Comparison of ENCODE assay signal across 22 cellular contexts in the genomic region with DNA sequence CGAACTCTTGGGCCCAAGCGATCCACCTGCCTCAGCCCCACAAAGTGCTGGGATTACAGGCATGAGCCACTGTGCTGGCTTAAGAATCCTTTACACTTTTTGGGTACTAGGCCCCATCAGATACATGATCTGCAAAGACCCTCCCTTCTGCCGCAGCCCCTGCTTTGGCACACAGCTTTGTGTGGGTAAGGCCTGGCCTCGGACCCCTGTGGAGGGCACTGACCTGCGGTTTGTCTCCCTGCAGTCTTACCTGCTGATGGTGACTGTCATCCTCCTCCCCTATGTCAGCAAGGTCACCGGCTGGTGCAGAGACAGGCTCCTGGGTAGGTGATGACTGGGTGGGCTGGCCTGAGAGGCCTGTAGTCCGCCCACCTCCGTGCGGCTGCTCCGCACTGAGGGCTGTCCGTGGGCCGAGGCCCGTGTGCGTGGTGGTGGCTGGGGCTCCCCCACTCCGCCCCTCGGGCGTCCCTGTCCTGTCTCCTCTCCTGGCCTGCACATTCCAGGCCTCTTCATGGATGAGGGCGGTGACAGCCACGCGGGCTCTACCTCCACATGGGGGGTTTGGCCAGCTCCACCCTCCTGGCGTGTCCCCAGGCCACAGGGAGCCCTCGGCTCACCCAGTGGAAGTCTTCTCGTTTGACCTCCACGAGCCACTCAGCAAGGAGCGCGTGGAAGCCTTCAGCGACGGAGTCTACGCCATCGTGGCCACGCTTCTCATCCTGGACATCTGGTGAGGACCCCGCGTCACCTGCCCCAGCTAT. TPM values are rescaled to one million over a fixed set of nuclear protein-coding genes. Genes with fewer than 3 reads are reported as not detected.
A peak's percentile ranks its signal among the peaks of the same experiment; 100 is the strongest.
DNase-seq lines count a peak whose midpoint lies in the region; ATAC-seq and TF ChIP-seq lines count a peak whose summit lies in the region.
"Had no signal": no experiment of that assay in that cellular context is flagged by ENCODE, and none has a peak within 500 bp of the region (broad histone marks: within the 10 kb centered on the region; RNA-seq: fewer than 3 reads in every experiment).

No MANE protein-coding gene starts in this region.

- no peaks in the 10 kb centered on the region for H3K9me3 Mint-ChIP-seq in effector memory CD8-positive, alpha-beta T cell
- H3K9me3 Mint-ChIP-seq: CD8-positive, alpha-beta T cell; GM23338 had no signal

- ATAC-seq in SK-N-SH treated with all-trans-retinoic acid at 6 μM for 48 hours: no peak
- ATAC-seq in effector memory CD8-positive, alpha-beta T cell (replicated peaks): no peak
- ATAC-seq in sciatic nerve: no peak
- ATAC-seq in GM19467 (IDR thresholded peaks at IDR 0.05; ENCODE audit: unreplicated experiment): no peak
- ATAC-seq: CD8-positive, alpha-beta T cell; GM23338 had no signal

- H3K27me3 Mint-ChIP-seq in effector memory CD8-positive, alpha-beta T cell: no peaks in the 10 kb centered on the region

- H3K79me2 ChIP-seq in SK-N-SH (ENCODE audit: insufficient read depth): no peaks in the 10 kb centered on the region

- no peaks in the 10 kb centered on the region for H3K27me3 ChIP-seq in SK-N-SH (ENCODE audit: insufficient read depth)
- H3K27me3 ChIP-seq: BLaER1 had no signal

- WGBS in SK-N-SH (ENCODE audit: low lambda C conversion rate): 96% methylated on average over 13 of the region's 33 CpGs

- CTCF ChIA-PET in SK-N-SH (lab: Yijun Ruan, JAX): no interaction called here

- DNase-seq in SK-N-SH (peak; percentile 15), D341Med (ENCODE audit: low spot score) (peak; percentile 31), sciatic nerve (ENCODE audit: low spot score) (peak; percentile 51), ACHN (no peak), occipital lobe (lab: John Stamatoyannopoulos, UW) (no peak)
- DNase-seq in effector memory CD8-positive, alpha-beta T cell: no peak
- DNase-seq: CD8-positive, alpha-beta T cell; DND-41; GDM1; KG1; NCI-H1436; NCI-H2029; NCI-H2171; NCI-H446 treated with DMSO at 0.1 percent for 48 hours; NK-92 treated with Interleukin-12 subunit alpha and Interleukin-12 subunit beta, amount 100 ng/mL, for 24 hours; OCI-M1 had no signal

- no peak overlapping the region for H3K4me3 ChIP-seq in SK-N-SH (ENCODE audit: low read depth in 2 of 2, low read length in 1 of 2)
- H3K4me3 ChIP-seq: BLaER1, GM23338 had no signal

- POLR2A ChIA-PET in SK-N-SH (lab: Yijun Ruan, JAX): no interaction called here

- H3K9me2 ChIP-seq in SK-N-SH: no peaks in the 10 kb centered on the region

- no peak for TF ChIP-seq RAD21 in SK-N-SH (IDR thresholded peaks at IDR 0.05; ENCODE audit: low read length)

- H3K4me1 ChIP-seq in SK-N-SH (ENCODE audit: control insufficient read depth in 1 of 2, insufficient read depth in 2 of 2, low read depth in 1 of 2, low read length in 1 of 2): no peaks in the 10 kb centered on the region
- H3K4me1 ChIP-seq: BLaER1 had no signal

- no peak overlapping the region for H3K4me3 Mint-ChIP-seq in effector memory CD8-positive, alpha-beta T cell
- H3K4me3 Mint-ChIP-seq: CD8-positive, alpha-beta T cell; GM23338 had no signal

- TF ChIP-seq EP300 in SK-N-SH (IDR thresholded peaks at IDR 0.05; ENCODE audit: borderline replicate concordance in 1 of 2, low read depth in 1 of 2, low read length in 1 of 2): no peak

- TF ChIP-seq CTCF in SK-N-SH (IDR thresholded peaks at IDR 0.05): no peak

- intact Hi-C loops in sciatic nerve (cut with DNase I): no loop called here

- no peak overlapping the region for H3K9ac ChIP-seq in SK-N-SH
- H3K9ac ChIP-seq: BLaER1 had no signal

- H3K36me3 Mint-ChIP-seq in effector memory CD8-positive, alpha-beta T cell (ENCODE audit: insufficient read depth): peaks cover 37% of the 10 kb centered on the region

- no peaks in the 10 kb centered on the region for H3F3A ChIP-seq in SK-N-SH (replicated peaks; ENCODE audit: insufficient read depth)

- peak overlapping the region; percentile 72 to 78 for H3K27ac Mint-ChIP-seq in effector memory CD8-positive, alpha-beta T cell
- H3K27ac Mint-ChIP-seq: CD8-positive, alpha-beta T cell; GM23338 had no signal

- in situ Hi-C loops in ACHN (cut with HindIII; ENCODE audit: low pct_ligation_motif_present, low pct_unique_long_range_greater_than_20kb, low sequenced_read_pairs): no loop called here

- H3K4me2 ChIP-seq in SK-N-SH: no peak overlapping the region
- H3K4me2 ChIP-seq: BLaER1, GM23338 had no signal

- no peaks in the 10 kb centered on the region for H3K9me3 ChIP-seq in SK-N-SH
- H3K9me3 ChIP-seq: BLaER1 had no signal

- peaks cover 0 to 22% of the 10 kb centered on the region in 2 experiments for H3K36me3 ChIP-seq in SK-N-SH (replicated peaks in 1 of 2; ENCODE audit: control insufficient read depth in 1 of 2, insufficient read depth in 2 of 2, low read length in 1 of 2)

- H2AFZ ChIP-seq in SK-N-SH (ENCODE audit: low read depth): no peak overlapping the region
- H2AFZ ChIP-seq: GM23338 had no signal

- H4K20me1 ChIP-seq in SK-N-SH (ENCODE audit: insufficient read depth): no peaks in the 10 kb centered on the region

- H3K4me1 Mint-ChIP-seq in effector memory CD8-positive, alpha-beta T cell (ENCODE audit: low read depth in 2 of 2): peaks cover 0 to 3% of the 10 kb centered on the region in 2 donors

- H3K27ac ChIP-seq in SK-N-SH (ENCODE audit: low read depth in 2 of 2, low read length in 1 of 2): no peak overlapping the region
- H3K27ac ChIP-seq: 22Rv1, BLaER1 had no signal

TF ChIP-seq in SK-N-SH, 30 proteins besides CTCF, POLR2A, EP300 and RAD21:
- TF ChIP-seq, protein P1, sequence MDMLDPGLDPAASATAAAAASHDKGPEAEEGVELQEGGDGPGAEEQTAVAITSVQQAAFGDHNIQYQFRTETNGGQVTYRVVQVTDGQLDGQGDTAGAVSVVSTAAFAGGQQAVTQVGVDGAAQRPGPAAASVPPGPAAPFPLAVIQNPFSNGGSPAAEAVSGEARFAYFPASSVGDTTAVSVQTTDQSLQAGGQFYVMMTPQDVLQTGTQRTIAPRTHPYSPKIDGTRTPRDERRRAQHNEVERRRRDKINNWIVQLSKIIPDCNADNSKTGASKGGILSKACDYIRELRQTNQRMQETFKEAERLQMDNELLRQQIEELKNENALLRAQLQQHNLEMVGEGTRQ (IDR thresholded peaks at IDR 0.05; ENCODE audit: borderline replicate concordance, low read depth, low read length): no peak

TF ChIP-seq in SK-N-SH treated with all-trans-retinoic acid at 6 μM for 48 hours, 23 proteins besides CTCF, POLR2A, EP300 and RAD21 (continues in another document):
- no peak for TF ChIP-seq RARB (CRISPR knock-in tag; IDR thresholded peaks at IDR 0.05)
- no peak for TF ChIP-seq SNAI2 (CRISPR knock-in tag; IDR thresholded peaks at IDR 0.05)
- TF ChIP-seq ZNF565 (CRISPR knock-in tag; conservative IDR thresholded peaks at IDR 0.05; ENCODE audit: low read depth): no peak
- no peak for TF ChIP-seq ISL1 (CRISPR knock-in tag; IDR thresholded peaks at IDR 0.05)
- TF ChIP-seq, protein P2, sequence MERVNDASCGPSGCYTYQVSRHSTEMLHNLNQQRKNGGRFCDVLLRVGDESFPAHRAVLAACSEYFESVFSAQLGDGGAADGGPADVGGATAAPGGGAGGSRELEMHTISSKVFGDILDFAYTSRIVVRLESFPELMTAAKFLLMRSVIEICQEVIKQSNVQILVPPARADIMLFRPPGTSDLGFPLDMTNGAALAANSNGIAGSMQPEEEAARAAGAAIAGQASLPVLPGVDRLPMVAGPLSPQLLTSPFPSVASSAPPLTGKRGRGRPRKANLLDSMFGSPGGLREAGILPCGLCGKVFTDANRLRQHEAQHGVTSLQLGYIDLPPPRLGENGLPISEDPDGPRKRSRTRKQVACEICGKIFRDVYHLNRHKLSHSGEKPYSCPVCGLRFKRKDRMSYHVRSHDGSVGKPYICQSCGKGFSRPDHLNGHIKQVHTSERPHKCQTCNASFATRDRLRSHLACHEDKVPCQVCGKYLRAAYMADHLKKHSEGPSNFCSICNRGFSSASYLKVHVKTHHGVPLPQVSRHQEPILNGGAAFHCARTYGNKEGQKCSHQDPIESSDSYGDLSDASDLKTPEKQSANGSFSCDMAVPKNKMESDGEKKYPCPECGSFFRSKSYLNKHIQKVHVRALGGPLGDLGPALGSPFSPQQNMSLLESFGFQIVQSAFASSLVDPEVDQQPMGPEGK (CRISPR knock-in tag; IDR thresholded peaks at IDR 0.05; ENCODE audit: borderline replicate concordance): no peak
- TF ChIP-seq ZFP30 (CRISPR knock-in tag; IDR thresholded peaks at IDR 0.05): no peak
- TF ChIP-seq, protein P3, sequence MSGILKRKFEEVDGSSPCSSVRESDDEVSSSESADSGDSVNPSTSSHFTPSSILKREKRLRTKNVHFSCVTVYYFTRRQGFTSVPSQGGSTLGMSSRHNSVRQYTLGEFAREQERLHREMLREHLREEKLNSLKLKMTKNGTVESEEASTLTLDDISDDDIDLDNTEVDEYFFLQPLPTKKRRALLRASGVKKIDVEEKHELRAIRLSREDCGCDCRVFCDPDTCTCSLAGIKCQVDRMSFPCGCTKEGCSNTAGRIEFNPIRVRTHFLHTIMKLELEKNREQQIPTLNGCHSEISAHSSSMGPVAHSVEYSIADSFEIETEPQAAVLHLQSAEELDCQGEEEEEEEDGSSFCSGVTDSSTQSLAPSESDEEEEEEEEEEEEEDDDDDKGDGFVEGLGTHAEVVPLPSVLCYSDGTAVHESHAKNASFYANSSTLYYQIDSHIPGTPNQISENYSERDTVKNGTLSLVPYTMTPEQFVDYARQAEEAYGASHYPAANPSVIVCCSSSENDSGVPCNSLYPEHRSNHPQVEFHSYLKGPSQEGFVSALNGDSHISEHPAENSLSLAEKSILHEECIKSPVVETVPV (CRISPR knock-in tag; IDR thresholded peaks at IDR 0.05): no peak
- TF ChIP-seq ZFP3 (CRISPR knock-in tag; IDR thresholded peaks at IDR 0.05): no peak

RNA-seq across cellular contexts. Expression of a gene that starts 18.0 kb away (rescaled TPM):
- 10.9 and 11.5 TPM in 2 replicates for polyA plus RNA-seq in SK-N-SH (2012; rRNA removed)
- polyA plus RNA-seq in SK-N-SH (2012; cell fraction: cytosol; rRNA removed): 3.3 and 6.8 TPM in 2 replicates
- polyA plus RNA-seq in SK-N-SH (2012; cell fraction: nucleus; rRNA removed): 50.0 and 64.3 TPM in 2 replicates
- total RNA-seq in sciatic nerve (9.6 TPM), occipital lobe (6.7 TPM)

RNA-seq across cellular contexts. Expression of a gene that starts 23.1 kb away (rescaled TPM):
- 43.1 and 54.2 TPM in 2 replicates for polyA plus RNA-seq in SK-N-SH (2012; rRNA removed)
- 12.9 and 16.8 TPM in 2 replicates for polyA plus RNA-seq in SK-N-SH (2012; cell fraction: cytosol; rRNA removed)
- 280 and 427 TPM in 2 replicates for polyA plus RNA-seq in SK-N-SH (2012; cell fraction: nucleus; rRNA removed)
- total RNA-seq in sciatic nerve (26.8 TPM), occipital lobe (30.3 TPM)

RNA-seq across cellular contexts. Expression of a gene that starts 23.2 kb away (rescaled TPM):
- polyA plus RNA-seq in SK-N-SH (2012; rRNA removed): 35.9 and 36.1 TPM in 2 replicates
- polyA plus RNA-seq in SK-N-SH (2012; cell fraction: cytosol; rRNA removed): 11.0 and 18.2 TPM in 2 replicates
- polyA plus RNA-seq in SK-N-SH (2012; cell fraction: nucleus; rRNA removed): 131 and 150 TPM in 2 replicates
- total RNA-seq in sciatic nerve (96.6 TPM), occipital lobe (45.2 TPM)

RNA-seq across cellular contexts. Expression of a gene that starts 31.5 kb away (rescaled TPM):
- 24.4 and 32.1 TPM in 2 replicates for polyA plus RNA-seq in SK-N-SH (2012; rRNA removed)
- polyA plus RNA-seq in SK-N-SH (2012; cell fraction: cytosol; rRNA removed): 5.1 and 7.1 TPM in 2 replicates
- 333 and 514 TPM in 2 replicates for polyA plus RNA-seq in SK-N-SH (2012; cell fraction: nucleus; rRNA removed)
- total RNA-seq in sciatic nerve (36.7 TPM), occipital lobe (6.9 TPM)

RNA-seq across cellular contexts. Expression of a gene that starts 37.9 kb away (rescaled TPM):
- 0.05 and 0.08 TPM in 2 replicates for polyA plus RNA-seq in SK-N-SH (2012; rRNA removed)
- polyA plus RNA-seq in SK-N-SH (2012; cell fraction: cytosol; rRNA removed): 0.04 and 0.13 TPM in 2 replicates
- polyA plus RNA-seq in SK-N-SH (2012; cell fraction: nucleus; rRNA removed): 0.48 and 0.63 TPM in 2 replicates
- total RNA-seq in sciatic nerve: 0.45 TPM
- 4.2 TPM for total RNA-seq in occipital lobe
- total RNA-seq: M059J had no signal

Comparison
In these comparisons a context has a peak if more than half of its experiments do, and no peak if none do; other contexts are left out.
1. DNase-seq: peak in SK-N-SH (single experiment), D341Med (single experiment) and sciatic nerve (single experiment); none in effector memory CD8-positive, alpha-beta T cell (0 of 3), ACHN (single experiment) and occipital lobe (single experiment).